ENCODE assay signal across 8 cellular contexts in the genomic region with DNA sequence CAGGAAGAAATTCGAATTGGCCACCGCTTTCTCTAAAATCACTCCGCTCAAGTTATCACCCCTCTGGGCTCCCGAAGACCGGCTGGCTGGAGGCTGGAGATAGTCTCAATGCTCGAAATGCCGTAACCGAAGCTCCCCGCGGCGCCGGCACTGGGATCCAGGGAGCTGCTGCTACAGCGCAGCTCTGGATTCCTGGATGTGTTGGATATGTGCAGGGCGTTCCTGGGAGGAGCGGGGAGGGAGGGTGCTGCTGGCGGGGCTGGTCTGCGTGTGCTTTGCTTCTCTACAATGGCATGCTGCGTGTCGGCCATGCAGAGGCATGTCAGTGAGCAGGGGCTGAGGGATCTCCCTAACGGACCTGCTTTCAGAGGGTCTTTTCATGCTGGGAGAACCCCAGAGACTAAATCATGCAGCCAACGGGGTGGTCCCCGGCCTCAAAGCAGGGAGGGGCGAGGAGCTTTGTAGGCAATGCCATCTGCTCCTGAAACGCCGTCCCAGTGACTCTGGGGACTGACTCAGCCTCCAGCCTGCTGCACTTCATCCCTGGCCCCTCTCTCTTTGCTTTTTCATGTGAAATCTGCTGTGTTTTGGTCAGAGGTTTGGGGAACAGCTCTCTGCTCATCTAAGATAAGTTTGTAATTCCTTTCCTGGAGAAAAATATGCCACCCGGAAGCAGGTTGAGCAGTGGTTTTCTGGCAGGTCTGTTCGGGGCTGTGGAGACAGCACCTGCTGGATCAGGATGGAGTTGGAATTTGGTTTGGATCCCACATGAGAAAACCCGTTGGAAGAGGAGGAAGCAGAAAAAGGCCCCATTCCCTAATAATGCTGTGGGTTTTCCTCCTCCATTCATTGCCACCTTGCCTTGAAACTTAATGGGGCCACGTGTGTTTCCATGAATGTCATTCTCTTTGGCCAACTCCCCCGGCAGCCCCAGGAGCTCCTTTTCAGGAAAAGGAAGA.
DNase-seq lines count a peak whose midpoint lies in the region; ATAC-seq and TF ChIP-seq lines count a peak whose summit lies in the region.

No MANE protein-coding gene starts in this region.

- intact Hi-C loops in heart left ventricle (cut with DNase I) = loop anchor here in 3 of 10 donors (1.0 to 5.0 kb wide), 3 partner anchors 35 to 40 kb away; no protein-coding TSS in a partner anchor
- intact Hi-C loops in ovary (cut with DNase I) = no loop called here

- TF ChIP-seq EP300 in ovary (IDR thresholded peaks at IDR 0.05) = no peak

- no peak for TF ChIP-seq POLR2A in heart left ventricle (IDR thresholded peaks at IDR 0.05)
- peak; percentile 65 for TF ChIP-seq POLR2A in ovary (IDR thresholded peaks at IDR 0.05)

- DNase-seq in ELF-1 (ENCODE audit: low read depth, low spot score) (peak; percentile 89), NCI-H1694 (lab: John Stamatoyannopoulos, UW) (peak; percentile 93), heart left ventricle (peak in 4 of 5 donors; percentile 71 to 84 (median 76)), ovary (peak; percentile 58 to 81 (median 75)), activated gamma-delta T cell (lab: John Stamatoyannopoulos, UW) (no peak), pons (ENCODE audit: low spot score) (no peak)
- no peak for DNase-seq in activated naive CD4-positive, alpha-beta T cell treated with anti-CD3 and anti-CD28 coated beads, Interleukin-2, amount 50 U/mL, for 72 hours (ENCODE audit: low spot score in 2 of 2)

- no peak for ATAC-seq in activated naive CD4-positive, alpha-beta T cell treated with anti-CD3 and anti-CD28 coated beads, Interleukin-2, amount 50 U/mL, for 72 hours
- ATAC-seq in heart left ventricle = peak; percentile 61 to 79 (median 72)
- no peak for ATAC-seq in GM18858 (IDR thresholded peaks at IDR 0.05; ENCODE audit: unreplicated experiment)

- H3K9me3 Mint-ChIP-seq in activated naive CD4-positive, alpha-beta T cell treated with anti-CD3 and anti-CD28 coated beads, Interleukin-2, amount 50 U/mL, for 72 hours = no peaks in the 10 kb centered on the region

- H3K27ac Mint-ChIP-seq in activated naive CD4-positive, alpha-beta T cell treated with anti-CD3 and anti-CD28 coated beads, Interleukin-2, amount 50 U/mL, for 72 hours = peak overlapping the region; percentile 95 to 96

- no peaks in the 10 kb centered on the region for H3K36me3 ChIP-seq in heart left ventricle
- H3K36me3 ChIP-seq in ovary = no peaks in the 10 kb centered on the region

- H3K9me3 ChIP-seq in heart left ventricle (no peaks in the 10 kb centered on the region), ovary (no peaks in the 10 kb centered on the region)

- H3K27me3 ChIP-seq in heart left ventricle = no peaks in the 10 kb centered on the region
- no peaks in the 10 kb centered on the region for H3K27me3 ChIP-seq in ovary

- H3K4me3 ChIP-seq in heart left ventricle = peak overlapping the region; percentile 20 to 84 (median 60)
- peak overlapping the region; percentile 49 for H3K4me3 ChIP-seq in ovary

- H3K36me3 Mint-ChIP-seq in activated naive CD4-positive, alpha-beta T cell treated with anti-CD3 and anti-CD28 coated beads, Interleukin-2, amount 50 U/mL, for 72 hours = peaks cover 55 to 81% of the 10 kb centered on the region in 2 donors

- H3K4me1 ChIP-seq in heart left ventricle (peaks cover 7 to 98% (median 71%) of the 10 kb centered on the region in 12 donors), ovary (ENCODE audit: insufficient read depth) (peaks cover 19% of the 10 kb centered on the region)

- WGBS in heart left ventricle, 4 donors = 8 to 11% (median 9%) methylated on average over 24 to 30 of the region's 30 CpGs
- WGBS in ovary, 3 donors = 8 to 9% (median 9%) methylated on average over 30 of the region's 30 CpGs

- peak overlapping the region; percentile 35 to 92 (median 80) for H3K27ac ChIP-seq in heart left ventricle
- H3K27ac ChIP-seq in ovary = peak overlapping the region; percentile 75 to 84

- TF ChIP-seq CTCF in heart left ventricle (IDR thresholded peaks at IDR 0.05) = no peak
- no peak for TF ChIP-seq CTCF in ovary (IDR thresholded peaks at IDR 0.05)

Comparison
In these comparisons a context has a peak if more than half of its experiments do, and no peak if none do; other contexts are left out.
1. DNase-seq: peak in ELF-1 (single experiment), NCI-H1694 (single experiment), heart left ventricle (4 of 5) and ovary (5 of 5); none in activated naive CD4-positive, alpha-beta T cell treated with anti-CD3 and anti-CD28 coated beads, Interleukin-2, amount 50 U/mL, for 72 hours (0 of 2), activated gamma-delta T cell (single experiment) and pons (single experiment).
2. ATAC-seq: peak in heart left ventricle (4 of 4); none in activated naive CD4-positive, alpha-beta T cell treated with anti-CD3 and anti-CD28 coated beads, Interleukin-2, amount 50 U/mL, for 72 hours (0 of 2) and GM18858 (single experiment).